In the genomic region with DNA sequence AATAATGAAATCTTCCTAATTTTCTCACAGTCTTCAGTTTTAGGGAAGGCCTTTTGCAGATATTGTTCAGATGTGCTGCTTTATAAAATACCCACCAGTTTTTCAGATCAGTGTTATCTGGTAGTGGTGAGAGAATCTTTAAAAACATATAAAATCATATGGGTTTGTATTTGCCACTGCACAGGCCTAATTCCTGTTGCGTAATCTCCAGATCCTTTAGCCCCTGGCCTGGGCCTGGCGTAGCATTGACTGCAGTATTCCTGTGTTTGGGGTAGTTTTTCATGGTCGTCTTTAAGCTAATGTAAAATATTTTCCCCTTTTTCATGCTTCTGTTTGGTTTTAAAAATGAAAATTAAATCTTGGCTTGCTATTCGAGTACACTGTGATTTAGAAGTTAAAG, we compare ENCODE assay signal across 12 cellular contexts. TPM values are rescaled to one million over a fixed set of nuclear protein-coding genes. Genes with fewer than 3 reads are reported as not detected.
A peak's percentile ranks its signal among the peaks of the same experiment; 100 is the strongest.
DNase-seq lines count a peak whose midpoint lies in the region; TF ChIP-seq lines count a peak whose summit lies in the region.
"Had no signal": no experiment of that assay in that cellular context is flagged by ENCODE, and none has a peak within 500 bp of the region (broad histone marks: within the 10 kb centered on the region; RNA-seq: fewer than 3 reads in every experiment).

No MANE protein-coding gene starts in this region.

- H3F3A ChIP-seq in Loucy (ENCODE audit: low read depth): no peaks in the 10 kb centered on the region

- no peak overlapping the region for H3K9ac ChIP-seq in Loucy (ENCODE audit: low read depth, low read length, poor library complexity, severe bottlenecking)

- no peak overlapping the region for H3K4me3 ChIP-seq in Loucy (ENCODE audit: low read length, poor library complexity, severe bottlenecking)
- peak overlapping the region in 22 of 59 donors; percentile 2 to 38 (median 16) for H3K4me3 ChIP-seq in dorsolateral prefrontal cortex
- no peak overlapping the region for H3K4me3 ChIP-seq in thyroid gland (replicated peaks in 1 of 3)

- intact Hi-C loops in dorsolateral prefrontal cortex (cut with DNase I) (no loop called here), thyroid gland (cut with DNase I) (no loop called here)

- H3K4me1 Mint-ChIP-seq in immature natural killer cell: peaks cover 69 to 85% of the 10 kb centered on the region in 2 donors

- peaks cover 0 to 2% (median 0%) of the 10 kb centered on the region in 3 donors for H3K27me3 Mint-ChIP-seq in immature natural killer cell (ENCODE audit: low read depth in 3 of 3)
- H3K27me3 Mint-ChIP-seq: central memory CD8-positive, alpha-beta T cell had no signal

- whole genome bisulfite sequencing in thyroid gland, 2 donors: 79 to 80% methylated on average over 4 of the region's 4 CpGs

- H3K9me3 ChIP-seq in Loucy (ENCODE audit: insufficient read depth, low read depth, low read length): no peaks in the 10 kb centered on the region
- H3K9me3 ChIP-seq in thyroid gland: no peaks in the 10 kb centered on the region

- TF ChIP-seq CTCF in Loucy (conservative IDR thresholded peaks at IDR 0.05; ENCODE audit: low read length) (no peak), dorsolateral prefrontal cortex (IDR thresholded peaks at IDR 0.05 in 54 of 56, conservative IDR thresholded peaks at IDR 0.05 in 2 of 56; ENCODE audit: low read depth in 1 of 56, partially characterized antibody in 56 of 56) (no peak), thyroid gland (IDR thresholded peaks at IDR 0.05) (no peak)

- H3K4me2 ChIP-seq in Loucy (ENCODE audit: low read depth, low read length, poor library complexity, severe bottlenecking): peak overlapping the region; percentile 6

- DNase-seq in dorsolateral prefrontal cortex (no peak), immature natural killer cell (no peak), thyroid gland (no peak), NCI-H1048 (lab: John Stamatoyannopoulos, UW) (no peak), HUDEP-2 (lab: John Stamatoyannopoulos, UW; ENCODE audit: unreplicated experiment in 76 of 76) (no peak), NCI-H510A treated with DMSO at 0.1 percent for 48 hours (lab: John Stamatoyannopoulos, UW) (no peak)
- DNase-seq: activated naive CD4-positive, alpha-beta T cell treated with Interleukin-2 at 50 U/mL for 16 hours; erythroblast; NCI-H1694; NCI-H774 had no signal

- H3K27me3 ChIP-seq in Loucy (ENCODE audit: insufficient read depth, low read length, poor library complexity, severe bottlenecking) (no peaks in the 10 kb centered on the region), dorsolateral prefrontal cortex (no peaks in the 10 kb centered on the region), thyroid gland (no peaks in the 10 kb centered on the region)

- H2AFZ ChIP-seq in Loucy (ENCODE audit: low read length): no peak overlapping the region

- peak overlapping the region in 38 of 59 donors; percentile 2 to 72 (median 36) for H3K27ac ChIP-seq in dorsolateral prefrontal cortex
- H3K27ac ChIP-seq in thyroid gland: peak overlapping the region in 2 of 3 donors; percentile 31 to 36

- no peaks in the 10 kb centered on the region for H3K36me3 Mint-ChIP-seq in immature natural killer cell

- peaks cover 3% of the 10 kb centered on the region for H4K20me1 ChIP-seq in Loucy (ENCODE audit: insufficient read depth, low read length, poor library complexity, severe bottlenecking)

- H3K27ac Mint-ChIP-seq in immature natural killer cell: peak overlapping the region; percentile 14 to 78 (median 66)

- peaks cover 12% of the 10 kb centered on the region for H3K4me1 ChIP-seq in Loucy (ENCODE audit: insufficient read depth, low read length, poor library complexity, severe bottlenecking)
- peaks cover 0 to under 1% of the 10 kb centered on the region in 2 donors for H3K4me1 ChIP-seq in thyroid gland

- no peak overlapping the region for H3K4me3 Mint-ChIP-seq in immature natural killer cell
- H3K4me3 Mint-ChIP-seq: central memory CD8-positive, alpha-beta T cell had no signal

- no peaks in the 10 kb centered on the region for H3K9me2 ChIP-seq in Loucy (replicated peaks; ENCODE audit: low read depth, low read length)

- H3K36me3 ChIP-seq in Loucy (ENCODE audit: insufficient read depth, low read length): no peaks in the 10 kb centered on the region
- H3K36me3 ChIP-seq in thyroid gland: no peaks in the 10 kb centered on the region

- peaks cover 84% of the 10 kb centered on the region for H3K79me2 ChIP-seq in Loucy (ENCODE audit: insufficient read depth, low read length)

- no peaks in the 10 kb centered on the region for H3K9me3 Mint-ChIP-seq in immature natural killer cell
- H3K9me3 Mint-ChIP-seq: central memory CD8-positive, alpha-beta T cell had no signal

- TF ChIP-seq POLR2A in thyroid gland (IDR thresholded peaks at IDR 0.05): no peak

RNA-seq across cellular contexts. Expression of a gene that starts 43.2 kb away (rescaled TPM):
- total RNA-seq in dorsolateral prefrontal cortex (10 to 100 TPM; 24.7 to 83.6 (median 37.5) TPM), thyroid gland (10 to 100 TPM; 17.9 to 22.2 (median 19.0) TPM)
- polyA plus RNA-seq in immature natural killer cell: 10 to 100 TPM in 1 of 3 donors, 1 to 10 TPM in 2; 1.7 to 10.7 (median 3.5) TPM

RNA-seq across cellular contexts. Expression of a gene that starts 44.8 kb away (rescaled TPM):
- total RNA-seq in dorsolateral prefrontal cortex: 10 to 100 TPM; 32.1 to 76.5 (median 56.0) TPM
- 10 to 100 TPM; 18.4 to 32.9 (median 26.1) TPM for polyA plus RNA-seq in immature natural killer cell
- total RNA-seq in thyroid gland: 10 to 100 TPM; 19.3 to 62.7 (median 36.9) TPM
